In genomic region chr3:168093790-168094189, GRCh38 we compare ENCODE assay signal across 1 cellular context.
TF ChIP-seq lines count a peak whose summit lies in the region.

No MANE protein-coding gene starts in this region.

TF ChIP-seq in SK-N-SH treated with all-trans-retinoic acid at 6 μM for 48 hours, 23 proteins besides CTCF, POLR2A, EP300 and RAD21 (continued from another document):
- TF ChIP-seq PATZ1 (CRISPR knock-in tag; IDR thresholded peaks at IDR 0.05; ENCODE audit: borderline replicate concordance): no peak
- no peak for TF ChIP-seq CSDC2 (CRISPR knock-in tag; IDR thresholded peaks at IDR 0.05)
- TF ChIP-seq ISL1 (CRISPR knock-in tag; IDR thresholded peaks at IDR 0.05): no peak
- TF ChIP-seq CSRNP3 (CRISPR knock-in tag; IDR thresholded peaks at IDR 0.05): no peak
- TF ChIP-seq OSR1 (CRISPR knock-in tag; IDR thresholded peaks at IDR 0.05): no peak
